In genomic region chr10:80498039-80498832, GRCh38 we compare ENCODE assay signal across 10 cellular contexts. TPM values are rescaled to one million over a fixed set of nuclear protein-coding genes. Genes with fewer than 3 reads are reported as not detected.
A peak's percentile ranks its signal among the peaks of the same experiment; 100 is the strongest.
DNase-seq lines count a peak whose midpoint lies in the region; ATAC-seq and TF ChIP-seq lines count a peak whose summit lies in the region.
"Had no signal": no experiment of that assay in that cellular context is flagged by ENCODE, and none has a peak within 500 bp of the region (broad histone marks: within the 10 kb centered on the region; RNA-seq: fewer than 3 reads in every experiment).

No MANE protein-coding gene starts in this region.

- CTCF ChIA-PET in activated CD8-positive, alpha-beta memory T cell treated with anti-CD3 and anti-CD28 coated beads, Interleukin-2, amount 10 ng/mL, durations not matched to agents 7 days and 5 days (lab: Charles Lee) = interaction anchor here (1.2 to 20.7 kb wide), 7 partner anchors 7 to 115 kb away, joined by 4 to 579 read pairs (median 36); partner anchors contain the start of gene TSPAN14

- 39 to 40% methylated on average over 8 of the region's 8 CpGs for WGBS in tibial nerve, 2 donors

- TF ChIP-seq CTCF in chondrocyte (IDR thresholded peaks at IDR 0.05) (no peak), tibial nerve (IDR thresholded peaks at IDR 0.05) (peak in 1 of 5 experiments; percentile 2)

- peaks cover 94% of the 10 kb centered on the region for H3K4me1 Mint-ChIP-seq in activated CD8-positive, alpha-beta memory T cell treated with anti-CD3 and anti-CD28 coated beads, Interleukin-2, amount 10 ng/mL, durations not matched to agents 7 days and 5 days
- peaks cover 87% of the 10 kb centered on the region for H3K4me1 Mint-ChIP-seq in chondrocyte (ENCODE audit: low read depth)

- no peak for TF ChIP-seq POLR2A in tibial nerve (IDR thresholded peaks at IDR 0.05)

- DNase-seq in activated CD8-positive, alpha-beta memory T cell treated with anti-CD3 and anti-CD28 coated beads, Interleukin-2, amount 10 ng/mL, durations not matched to agents 7 days and 5 days = no peak
- no peak for DNase-seq in activated CD8-positive, alpha-beta memory T cell treated with anti-CD3 and anti-CD28 coated beads for 24 hours
- DNase-seq in chondrocyte (ENCODE audit: low spot score) = no peak
- no peak for DNase-seq in tibial nerve (ENCODE audit: low spot score in 2 of 2)
- DNase-seq in NCI-H774 (lab: John Stamatoyannopoulos, UW) = no peak
- no peak for DNase-seq in stimulated activated CD4-positive, alpha-beta T cell treated with anti-CD3 and anti-CD28 coated beads, Interleukin-2, amount 100 ng/mL, for 48 hours
- DNase-seq: Karpas-422 had no signal

- peak overlapping the region; percentile 35 for H3K9ac ChIP-seq in muscle layer of colon (ENCODE audit: low read length)

- TF ChIP-seq EP300 in tibial nerve (IDR thresholded peaks at IDR 0.05) = no peak

- H3K27ac Mint-ChIP-seq in activated CD8-positive, alpha-beta memory T cell treated with anti-CD3 and anti-CD28 coated beads, Interleukin-2, amount 10 ng/mL, durations not matched to agents 7 days and 5 days = peak overlapping the region; percentile 83
- peak overlapping the region; percentile 77 for H3K27ac Mint-ChIP-seq in chondrocyte (ENCODE audit: unreplicated experiment)

- peak overlapping the region; percentile 17 for H3K4me3 Mint-ChIP-seq in activated CD8-positive, alpha-beta memory T cell treated with anti-CD3 and anti-CD28 coated beads, Interleukin-2, amount 10 ng/mL, durations not matched to agents 7 days and 5 days
- H3K4me3 Mint-ChIP-seq in chondrocyte (ENCODE audit: unreplicated experiment) = no peak overlapping the region

- peaks cover 5% of the 10 kb centered on the region for H3K9me3 Mint-ChIP-seq in activated CD8-positive, alpha-beta memory T cell treated with anti-CD3 and anti-CD28 coated beads, Interleukin-2, amount 10 ng/mL, durations not matched to agents 7 days and 5 days (ENCODE audit: low read depth)
- peaks cover 9% of the 10 kb centered on the region for H3K9me3 Mint-ChIP-seq in chondrocyte (ENCODE audit: low read depth)

- no peaks in the 10 kb centered on the region for H3K9me3 ChIP-seq in muscle layer of colon (ENCODE audit: low read length)
- H3K9me3 ChIP-seq in tibial nerve = peaks cover 0 to 6% (median 0%) of the 10 kb centered on the region in 4 donors

- H3K27ac ChIP-seq in muscle layer of colon (ENCODE audit: low read depth, low read length) (peak overlapping the region; percentile 87), tibial nerve (peak overlapping the region; percentile 70 to 96 (median 82))

- ATAC-seq in activated CD8-positive, alpha-beta memory T cell treated with anti-CD3 and anti-CD28 coated beads, Interleukin-2, amount 10 ng/mL, durations not matched to agents 7 days and 5 days = peak; percentile 42
- ATAC-seq in HG03139 (IDR thresholded peaks at IDR 0.05; ENCODE audit: unreplicated experiment) = no peak

- no peaks in the 10 kb centered on the region for H3K27me3 ChIP-seq in muscle layer of colon (ENCODE audit: control insufficient read depth in 1 of 2, insufficient read depth in 2 of 2, low read length in 2 of 2)
- no peaks in the 10 kb centered on the region for H3K27me3 ChIP-seq in tibial nerve

- no peaks in the 10 kb centered on the region for H3K27me3 Mint-ChIP-seq in activated CD8-positive, alpha-beta memory T cell treated with anti-CD3 and anti-CD28 coated beads, Interleukin-2, amount 10 ng/mL, durations not matched to agents 7 days and 5 days
- H3K27me3 Mint-ChIP-seq in chondrocyte (ENCODE audit: low read depth) = no peaks in the 10 kb centered on the region

- peaks cover 48% of the 10 kb centered on the region for H3K36me3 Mint-ChIP-seq in activated CD8-positive, alpha-beta memory T cell treated with anti-CD3 and anti-CD28 coated beads, Interleukin-2, amount 10 ng/mL, durations not matched to agents 7 days and 5 days
- peaks cover 5% of the 10 kb centered on the region for H3K36me3 Mint-ChIP-seq in chondrocyte (ENCODE audit: low read depth)

- no peaks in the 10 kb centered on the region for H3K36me3 ChIP-seq in muscle layer of colon (ENCODE audit: insufficient read depth, low read length)
- H3K36me3 ChIP-seq in tibial nerve = peaks cover 0 to 5% (median 0%) of the 10 kb centered on the region in 3 donors

- H3K4me3 ChIP-seq in muscle layer of colon (ENCODE audit: low read depth in 1 of 2, low read length in 2 of 2) (peak overlapping the region in 1 of 2 donors; percentile 6), tibial nerve (no peak overlapping the region)

- H3K4me1 ChIP-seq in muscle layer of colon (ENCODE audit: insufficient read depth, low read length) = peaks cover 64% of the 10 kb centered on the region
- peaks cover 9 to 100% (median 91%) of the 10 kb centered on the region in 4 donors for H3K4me1 ChIP-seq in tibial nerve

RNA-seq across cellular contexts. Expression of gene SH2D4B, which starts 39.5 kb away (rescaled TPM):
- under 1 TPM in 1 of 2 experiments, not detected in 1; 0.09 TPM for total RNA-seq in activated CD8-positive, alpha-beta memory T cell treated with anti-CD3 and anti-CD28 coated beads, Interleukin-2, amount 10 ng/mL, durations not matched to agents 7 days and 5 days
- total RNA-seq in chondrocyte (0.07 TPM in 1 of 3 replicates, not detected in the others), tibial nerve (not detected)
- total RNA-seq: epithelial cell of proximal tubule had no signal

RNA-seq across cellular contexts. Expression of gene TSPAN14, which starts 44.1 kb away (rescaled TPM):
- total RNA-seq in activated CD8-positive, alpha-beta memory T cell treated with anti-CD3 and anti-CD28 coated beads, Interleukin-2, amount 10 ng/mL, durations not matched to agents 7 days and 5 days = 100 to 1,000 TPM; 100 to 104 TPM
- total RNA-seq in chondrocyte = 23.0 to 57.4 TPM (median 53.8 TPM) in 3 replicates
- 100 to 1,000 TPM; 123 to 163 (median 150) TPM for total RNA-seq in tibial nerve
